13 cellular contexts compared by ENCODE assay signal in genomic region chr13:46595918-46596315, GRCh38. TPM values are rescaled to one million over a fixed set of nuclear protein-coding genes. Genes with fewer than 3 reads are reported as not detected.
A peak's percentile ranks its signal among the peaks of the same experiment; 100 is the strongest.
DNase-seq lines count a peak whose midpoint lies in the region; ATAC-seq and TF ChIP-seq lines count a peak whose summit lies in the region.
"Had no signal": no experiment of that assay in that cellular context is flagged by ENCODE, and none has a peak within 500 bp of the region (broad histone marks: within the 10 kb centered on the region; RNA-seq: fewer than 3 reads in every experiment).

No MANE protein-coding gene starts in this region.

- H3K36me3 ChIP-seq in BLaER1: no peaks in the 10 kb centered on the region
- no peaks in the 10 kb centered on the region for H3K36me3 ChIP-seq in parathyroid adenoma (ENCODE audit: control insufficient read depth, insufficient read depth, low read length)
- H3K36me3 ChIP-seq: BE2C, left lung, thyroid gland had no signal

- H4K20me1 ChIP-seq in BLaER1: peaks cover 24% of the 10 kb centered on the region

- no peak for ATAC-seq in HG02970 (IDR thresholded peaks at IDR 0.05; ENCODE audit: low FRiP score, unreplicated experiment)

- H3K27ac Mint-ChIP-seq in brain: peak overlapping the region in 4 of 5 experiments; percentile 17 to 90 (median 47)

- peaks cover 100% of the 10 kb centered on the region for H3K4me1 ChIP-seq in BLaER1
- H3K4me1 ChIP-seq in parathyroid adenoma: peaks cover 4% of the 10 kb centered on the region

- H3K79me2 ChIP-seq in parathyroid adenoma: peaks cover 18% of the 10 kb centered on the region

- H3K9me3 ChIP-seq in BLaER1: no peaks in the 10 kb centered on the region
- H3K9me3 ChIP-seq in parathyroid adenoma (ENCODE audit: control insufficient read depth, low read length): no peaks in the 10 kb centered on the region
- H3K9me3 ChIP-seq: BE2C, left lung, thyroid gland had no signal

- TF ChIP-seq CTCF in brain (conservative IDR thresholded peaks at IDR 0.05) (no peak), parathyroid adenoma (IDR thresholded peaks at IDR 0.05) (no peak)

- H3K4me3 ChIP-seq in BLaER1 (peak overlapping the region; percentile 37; the same call in 1 of the 2 replicates), parathyroid adenoma (ENCODE audit: low read depth, low read length) (no peak overlapping the region)
- H3K4me3 ChIP-seq: left lung, thyroid gland had no signal

- H3K9me3 Mint-ChIP-seq in brain: peaks cover 0 to 2% (median 0%) of the 10 kb centered on the region in 5 experiments

- H3K4me3 Mint-ChIP-seq in brain: peak overlapping the region in 2 of 5 experiments; percentile 3 to 4

- H3K27ac ChIP-seq in BLaER1 (peak overlapping the region; percentile 93), parathyroid adenoma (peak overlapping the region; percentile 29)

- no peaks in the 10 kb centered on the region for H3K27me3 Mint-ChIP-seq in brain

- H3K9ac ChIP-seq in BLaER1 (peak overlapping the region; percentile 36; the same call in 1 of the 2 replicates), parathyroid adenoma (no peak overlapping the region)

- peak overlapping the region; percentile 77 for H3K4me2 ChIP-seq in BLaER1
- H3K4me2 ChIP-seq in parathyroid adenoma (ENCODE audit: low read length): no peak overlapping the region

- peaks cover 13% of the 10 kb centered on the region for H3K36me3 Mint-ChIP-seq in brain

- DNase-seq in MV-4-11 (lab: John Stamatoyannopoulos, UW) (peak; percentile 79), pons (ENCODE audit: low spot score) (no peak), NCI-H2029 treated with DMSO at 0.1 percent for 48 hours (lab: John Stamatoyannopoulos, UW) (no peak), NCI-H1048 (lab: John Stamatoyannopoulos, UW) (no peak)
- DNase-seq: BE2C, head of caudate nucleus, left lung, NCI-H187, thyroid gland had no signal

- peaks cover 68% of the 10 kb centered on the region for H3K4me1 Mint-ChIP-seq in brain

- no peak overlapping the region for H2AFZ ChIP-seq in parathyroid adenoma

- H3K27me3 ChIP-seq in BLaER1 (no peaks in the 10 kb centered on the region), parathyroid adenoma (ENCODE audit: control insufficient read depth, insufficient read depth, low read length) (no peaks in the 10 kb centered on the region)
- H3K27me3 ChIP-seq: BE2C, left lung, thyroid gland had no signal

RNA-seq across cellular contexts. Expression of gene LRCH1, which starts 42.9 kb away (rescaled TPM):
- polyA plus RNA-seq in brain (ENCODE audit: insufficient read depth, low read depth, low replicate concordance): 2.8 TPM
